14 cellular contexts compared by ENCODE assay signal in the genomic region with DNA sequence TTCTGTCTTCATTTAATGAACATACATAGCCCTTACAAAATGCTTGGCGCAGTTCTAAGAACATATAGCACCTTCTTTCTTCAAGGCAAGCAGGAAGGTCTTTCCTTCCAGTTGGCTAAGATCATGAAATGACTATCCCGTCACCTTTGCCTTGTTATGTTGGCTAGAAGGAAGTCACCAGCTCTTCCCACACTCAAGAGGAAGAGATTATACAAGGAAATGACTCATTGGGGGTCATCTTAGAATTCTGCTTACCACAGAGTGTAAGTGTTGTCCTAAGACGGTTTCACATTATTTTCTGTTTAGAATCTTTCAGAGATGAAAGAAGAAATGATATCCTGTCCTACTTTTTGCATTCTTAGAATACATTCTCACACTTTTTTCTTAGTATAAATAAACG.
A peak's percentile ranks its signal among the peaks of the same experiment; 100 is the strongest.
DNase-seq lines count a peak whose midpoint lies in the region; ATAC-seq and TF ChIP-seq lines count a peak whose summit lies in the region.
"Had no signal": no experiment of that assay in that cellular context is flagged by ENCODE, and none has a peak within 500 bp of the region (broad histone marks: within the 10 kb centered on the region; RNA-seq: fewer than 3 reads in every experiment).

No MANE protein-coding gene starts in this region.

- no peak overlapping the region for H3K4me3 Mint-ChIP-seq in chondrocyte (ENCODE audit: unreplicated experiment)
- H3K4me3 Mint-ChIP-seq: activated CD4-positive, alpha-beta memory T cell treated with anti-CD3 and anti-CD28 coated beads for 36 hours; IgD-negative memory B cell had no signal

- intact Hi-C loops in left colon (cut with DNase I, micrococcal nuclease): no loop called here

- H3K27ac Mint-ChIP-seq in chondrocyte (ENCODE audit: unreplicated experiment): no peak overlapping the region
- H3K27ac Mint-ChIP-seq: activated CD4-positive, alpha-beta memory T cell treated with anti-CD3 and anti-CD28 coated beads for 36 hours; IgD-negative memory B cell had no signal

- ATAC-seq in left colon: peak; percentile 57

- peak; percentile 53 for DNase-seq in COLO829 (ENCODE audit: low spot score)
- DNase-seq in Kasumi-1 (lab: John Stamatoyannopoulos, UW): peak; percentile 61 to 67
- DNase-seq in amniotic epithelial cell (ENCODE audit: low read depth): peak; percentile 37
- no peak for DNase-seq in left colon
- DNase-seq in CD1c-positive myeloid dendritic cell (ENCODE audit: extremely low spot score): no peak
- DNase-seq in NCI-H82 (lab: John Stamatoyannopoulos, UW): no peak
- no peak for DNase-seq in GM20000 (ENCODE audit: low spot score)
- DNase-seq in chondrocyte (ENCODE audit: low spot score): no peak
- DNase-seq: activated CD4-positive, alpha-beta memory T cell treated with anti-CD3 and anti-CD28 coated beads for 36 hours; DMS153; effector CD8-positive, alpha-beta T cell; NCI-H1694; NCI-H510A treated with DMSO at 0.1 percent for 48 hours had no signal

- H3K9me3 Mint-ChIP-seq in chondrocyte (ENCODE audit: low read depth): no peaks in the 10 kb centered on the region

- no peak for TF ChIP-seq CTCF in GM20000 (IDR thresholded peaks at IDR 0.05; ENCODE audit: extremely low read depth, missing control alignments)
- TF ChIP-seq CTCF in chondrocyte (IDR thresholded peaks at IDR 0.05): no peak

- no peaks in the 10 kb centered on the region for H3K36me3 Mint-ChIP-seq in chondrocyte (ENCODE audit: low read depth)
- H3K36me3 Mint-ChIP-seq: activated CD4-positive, alpha-beta memory T cell treated with anti-CD3 and anti-CD28 coated beads for 36 hours; IgD-negative memory B cell had no signal

- H3K27me3 Mint-ChIP-seq in chondrocyte (ENCODE audit: low read depth): no peaks in the 10 kb centered on the region
- H3K27me3 Mint-ChIP-seq: activated CD4-positive, alpha-beta memory T cell treated with anti-CD3 and anti-CD28 coated beads for 36 hours; IgD-negative memory B cell had no signal

- peaks cover 11% of the 10 kb centered on the region for H3K4me1 Mint-ChIP-seq in chondrocyte (ENCODE audit: low read depth)
- H3K4me1 Mint-ChIP-seq: IgD-negative memory B cell had no signal

Comparison
In these comparisons a context has a peak if more than half of its experiments do, and no peak if none do; other contexts are left out.
1. DNase-seq: peak in COLO829 (single experiment), Kasumi-1 (2 of 2) and amniotic epithelial cell (single experiment); none in left colon (0 of 2), CD1c-positive myeloid dendritic cell (single experiment), NCI-H82 (single experiment), GM20000 (single experiment) and chondrocyte (single experiment).